20 cellular contexts compared by ENCODE assay signal in the genomic region with DNA sequence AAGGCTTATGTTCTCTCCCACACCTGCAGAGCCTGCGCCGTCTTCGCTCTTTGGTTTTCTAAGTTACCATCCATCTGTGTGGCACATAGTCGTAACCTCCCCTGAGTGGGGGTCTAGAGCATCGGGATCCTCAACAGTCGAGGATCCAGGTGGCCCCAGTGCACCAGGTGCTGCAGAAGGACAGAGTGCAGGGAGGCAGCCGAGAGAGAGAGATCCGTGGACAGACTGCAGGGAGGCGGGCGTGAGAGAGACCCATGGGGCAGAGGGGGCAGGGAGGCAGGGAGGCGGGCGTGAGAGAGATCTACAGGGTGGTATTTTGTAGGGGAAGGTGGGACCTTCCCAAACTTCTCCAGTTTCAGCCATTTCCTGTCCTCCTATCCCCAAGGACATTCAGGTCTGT.
"Had no signal": no experiment of that assay in that cellular context is flagged by ENCODE, and none has a peak within 500 bp of the region (broad histone marks: within the 10 kb centered on the region; RNA-seq: fewer than 3 reads in every experiment).

No MANE protein-coding gene starts in this region.

- H3K79me2 ChIP-seq: hepatocyte had no signal

- H3K27me3 Mint-ChIP-seq: memory B cell; natural killer cell treated with Interleukin-12 subunit alpha and Interleukin-12 subunit beta and Interleukin-15 and Interleukin-18, amount 100 ng/mL, for 72 hours had no signal

- DNase-seq: central memory CD4-positive, alpha-beta T cell; effector CD4-positive, alpha-beta T cell; endodermal cell; erythroblast; foreskin keratinocyte; kidney glomerular epithelial cell; lower lobe of right lung; midbrain; sigmoid colon; stimulated activated CD4-positive, alpha-beta T cell treated with anti-CD3 and anti-CD28 coated beads, Interleukin-12 subunit alpha, Interleukin-12 subunit beta, amount 100 ng/mL, for 4 hours; stimulated activated naive CD4-positive, alpha-beta T cell; testis had no signal

- H3K4me2 ChIP-seq: hepatocyte had no signal

- ATAC-seq: foreskin keratinocyte; left lung; lower lobe of right lung; natural killer cell treated with Interleukin-12 subunit alpha and Interleukin-12 subunit beta and Interleukin-15 and Interleukin-18, amount 100 ng/mL, for 72 hours had no signal

- FAIRE-seq: endothelial cell of umbilical vein had no signal

- H3K4me3 ChIP-seq: coronary artery, hepatocyte, left lung, lower lobe of right lung, sigmoid colon, skin epidermis, testis, tibial nerve had no signal

- H3K9me3 Mint-ChIP-seq: endodermal cell; memory B cell; natural killer cell treated with Interleukin-12 subunit alpha and Interleukin-12 subunit beta and Interleukin-15 and Interleukin-18, amount 100 ng/mL, for 72 hours had no signal

- H3K4me3 Mint-ChIP-seq: endodermal cell; memory B cell; natural killer cell treated with Interleukin-12 subunit alpha and Interleukin-12 subunit beta and Interleukin-15 and Interleukin-18, amount 100 ng/mL, for 72 hours had no signal

- H3K9me3 ChIP-seq: left lung, lower lobe of right lung, sigmoid colon, testis, tibial nerve had no signal

- H2AFZ ChIP-seq: hepatocyte had no signal

- H3K27ac ChIP-seq: coronary artery, foreskin keratinocyte, hepatocyte, left lung, lower lobe of right lung, sigmoid colon, skin epidermis, testis had no signal

- H3K27me3 ChIP-seq: foreskin keratinocyte, hepatocyte, left lung, sigmoid colon, testis, tibial nerve had no signal

- H3K27ac Mint-ChIP-seq: endodermal cell; memory B cell; natural killer cell treated with Interleukin-12 subunit alpha and Interleukin-12 subunit beta and Interleukin-15 and Interleukin-18, amount 100 ng/mL, for 72 hours had no signal

- H3K4me1 ChIP-seq: left lung, lower lobe of right lung, testis had no signal
